In genomic region chr10:84665883-84666463, GRCh38 we compare ENCODE assay signal across 9 cellular contexts.
DNase-seq lines count a peak whose midpoint lies in the region; ATAC-seq and TF ChIP-seq lines count a peak whose summit lies in the region.
"Had no signal": no experiment of that assay in that cellular context is flagged by ENCODE, and none has a peak within 500 bp of the region (broad histone marks: within the 10 kb centered on the region; RNA-seq: fewer than 3 reads in every experiment).

No MANE protein-coding gene starts in this region.

- H3K4me1 ChIP-seq in gastrocnemius medialis: no peaks in the 10 kb centered on the region

- no peak for TF ChIP-seq POLR2A in gastrocnemius medialis (IDR thresholded peaks at IDR 0.05)

- in situ Hi-C loops in gastrocnemius medialis (cut with MboI; ENCODE audit: low sequenced_read_pairs in 4 of 4): no loop called here

- no peaks in the 10 kb centered on the region for H3K36me3 ChIP-seq in kidney epithelial cell (ENCODE audit: control insufficient read depth, insufficient read depth, low read length)
- no peaks in the 10 kb centered on the region for H3K36me3 ChIP-seq in gastrocnemius medialis
- H3K36me3 ChIP-seq: BLaER1 treated with 17β-estradiol and CSF1 and Interleukin-3, amounts not matched to agents 10 nM and 100 nM had no signal

- peak; percentile 11 for DNase-seq in NK-92 treated with Interleukin-12 subunit alpha and Interleukin-12 subunit beta, amount 100 ng/mL, for 24 hours (lab: John Stamatoyannopoulos, UW)
- DNase-seq in NK-92 (lab: John Stamatoyannopoulos, UW; ENCODE audit: unreplicated experiment): no peak
- peak; percentile 1 for DNase-seq in RPMI7951 (ENCODE audit: low read depth)
- no peak for DNase-seq in kidney epithelial cell (ENCODE audit: low read depth)
- DNase-seq in gastrocnemius medialis: no peak

- TF ChIP-seq CTCF in kidney epithelial cell (IDR thresholded peaks at IDR 0.05; ENCODE audit: insufficient read depth, low read length, poor library complexity, severe bottlenecking): peak; percentile 23
- TF ChIP-seq CTCF in gastrocnemius medialis (IDR thresholded peaks at IDR 0.05 in 4 of 5, conservative IDR thresholded peaks at IDR 0.05 in 1 of 5): no peak

- H3K27ac ChIP-seq in gastrocnemius medialis: no peak overlapping the region
- H3K27ac ChIP-seq: BLaER1 treated with 17β-estradiol and CSF1 and Interleukin-3, amounts not matched to agents 10 nM and 100 nM had no signal

- H3K27me3 ChIP-seq in kidney epithelial cell (ENCODE audit: control insufficient read depth, insufficient read depth, low read length) (no peaks in the 10 kb centered on the region), gastrocnemius medialis (no peaks in the 10 kb centered on the region)
- H3K27me3 ChIP-seq: BLaER1 treated with 17β-estradiol and CSF1 and Interleukin-3, amounts not matched to agents 10 nM and 100 nM had no signal

- ATAC-seq in HG02759 (IDR thresholded peaks at IDR 0.05; ENCODE audit: unreplicated experiment) (peak; percentile 72), gastrocnemius medialis (no peak), HG02840 (IDR thresholded peaks at IDR 0.05; ENCODE audit: low FRiP score, unreplicated experiment) (no peak), HG03469 (IDR thresholded peaks at IDR 0.05; ENCODE audit: unreplicated experiment) (no peak)

- intact Hi-C loops in gastrocnemius medialis (cut with DNase I; ENCODE audit: low total_unique reads): no loop called here

- H3K9me3 ChIP-seq in gastrocnemius medialis: no peaks in the 10 kb centered on the region
- H3K9me3 ChIP-seq: BLaER1 treated with 17β-estradiol and CSF1 and Interleukin-3, amounts not matched to agents 10 nM and 100 nM had no signal

- no peak overlapping the region for H3K4me3 ChIP-seq in kidney epithelial cell (ENCODE audit: low read depth, low read length)
- no peak overlapping the region for H3K4me3 ChIP-seq in gastrocnemius medialis
- H3K4me3 ChIP-seq: BLaER1 treated with 17β-estradiol and CSF1 and Interleukin-3, amounts not matched to agents 10 nM and 100 nM had no signal

Comparison
In these comparisons a context has a peak if more than half of its experiments do, and no peak if none do; other contexts are left out.
1. DNase-seq: peak in NK-92 treated with Interleukin-12 subunit alpha and Interleukin-12 subunit beta, amount 100 ng/mL, for 24 hours (single experiment) and RPMI7951 (single experiment); none in NK-92 (single experiment), kidney epithelial cell (single experiment) and gastrocnemius medialis (0 of 2).